14 cellular contexts compared by ENCODE assay signal in the genomic region with DNA sequence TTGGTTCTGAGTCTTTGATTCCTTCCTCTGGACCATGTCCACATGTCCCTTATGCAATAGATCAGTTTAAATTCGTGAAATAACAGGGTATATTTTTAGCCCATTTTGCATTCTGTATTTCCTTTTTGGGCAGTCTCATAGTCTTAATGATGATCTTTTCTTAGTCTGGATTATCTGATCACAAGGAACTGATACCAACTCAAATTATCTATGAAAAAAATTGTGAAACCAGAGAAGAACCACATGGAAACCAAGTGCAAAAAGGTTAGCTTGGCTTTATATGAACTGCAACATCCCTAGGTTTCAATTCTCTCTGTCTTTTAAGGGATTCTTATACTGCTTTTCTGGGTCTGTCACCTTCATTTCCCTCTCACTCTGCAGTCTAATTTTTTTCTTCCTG.
DNase-seq lines count a peak whose midpoint lies in the region; ATAC-seq and TF ChIP-seq lines count a peak whose summit lies in the region.
"Had no signal": no experiment of that assay in that cellular context is flagged by ENCODE, and none has a peak within 500 bp of the region (broad histone marks: within the 10 kb centered on the region; RNA-seq: fewer than 3 reads in every experiment).

No MANE protein-coding gene starts in this region.

- DNase-seq in fibroblast of peridontal ligament (ENCODE audit: extremely low read depth) = peak; percentile 43
- no peak for DNase-seq in activated effector memory CD4-positive, alpha-beta T cell treated with anti-CD3 and anti-CD28 coated beads, Interleukin-2, amount 50 U/mL, for 16 hours
- no peak for DNase-seq in DMS153 treated with DMSO at 0.1 percent for 48 hours (lab: John Stamatoyannopoulos, UW; ENCODE audit: unreplicated experiment)
- DNase-seq in retina = no peak
- no peak for DNase-seq in mammary epithelial cell
- DNase-seq: activated CD4-positive, CD25-positive, alpha-beta regulatory T cell; activated T-cell treated with anti-CD3 and anti-CD28 coated beads, Interleukin-2, amount 50 U/mL, for 48 hours; H9; kidney glomerular epithelial cell; NCI-H2029 had no signal

- H3K4me1 ChIP-seq in mammary epithelial cell (ENCODE audit: insufficient read depth, low read length) = no peaks in the 10 kb centered on the region

- H3K36me3 ChIP-seq in mammary epithelial cell (ENCODE audit: insufficient read depth, low read length) = no peaks in the 10 kb centered on the region

- 0% methylated on average over 1 of the region's 1 CpG for WGBS in mammary epithelial cell (ENCODE audit: low coverage, missing lambda C conversion rate)

- intact Hi-C loops in mammary epithelial cell (cut with micrococcal nuclease) = no loop called here

- BruUV-seq in mammary epithelial cell (replicated peaks; lab: Mats Ljungman, UMichigan) = no TSS peak

- H3K79me2 ChIP-seq in mammary epithelial cell (ENCODE audit: insufficient read depth, low read length) = no peaks in the 10 kb centered on the region

- no peak overlapping the region for H3K4me2 ChIP-seq in mammary epithelial cell (ENCODE audit: insufficient read depth, low read depth, low read length)

- ATAC-seq in GM19035 (IDR thresholded peaks at IDR 0.05; ENCODE audit: unreplicated experiment) = peak; percentile 66
- ATAC-seq in GM21825 (IDR thresholded peaks at IDR 0.05; ENCODE audit: unreplicated experiment) = peak; percentile 56
- ATAC-seq in HG03108 (IDR thresholded peaks at IDR 0.05; ENCODE audit: unreplicated experiment) = peak; percentile 52
- ATAC-seq: natural killer cell treated with Interleukin-12 subunit alpha and Interleukin-12 subunit beta and Interleukin-15 and Interleukin-18, amount 100 ng/mL, for 72 hours had no signal

- in situ Hi-C loops in mammary epithelial cell (cut with MboI; ENCODE audit: low sequenced_read_pairs in 2 of 2) = no loop called here

- no peak overlapping the region for H3K27ac ChIP-seq in mammary epithelial cell (ENCODE audit: insufficient read depth, low read depth, low read length)

- dilution Hi-C loops in mammary epithelial cell (cut with HindIII; ENCODE audit: low sequenced_read_pairs) = no loop called here

- no peaks in the 10 kb centered on the region for H3K27me3 ChIP-seq in mammary epithelial cell (ENCODE audit: insufficient read depth, low read length)

- H2AFZ ChIP-seq in mammary epithelial cell (ENCODE audit: low read depth, low read length) = no peak overlapping the region

- no peaks in the 10 kb centered on the region for H3K9me3 ChIP-seq in mammary epithelial cell (replicated peaks; ENCODE audit: insufficient read depth, low read length)

- CTCF ChIA-PET in mammary epithelial cell (lab: Charles Lee; ENCODE audit: low non-redundant PET) = no interaction called here

- no peaks in the 10 kb centered on the region for H4K20me1 ChIP-seq in mammary epithelial cell (ENCODE audit: insufficient read depth, low read length)

- TF ChIP-seq CTCF in mammary epithelial cell (conservative IDR thresholded peaks at IDR 0.05 in 1 of 2, IDR thresholded peaks at IDR 0.05 in 1 of 2; ENCODE audit: extremely low read depth in 1 of 2, insufficient read depth in 1 of 2, low read depth in 1 of 2, low read length in 2 of 2) = no peak

- no peak overlapping the region for H3K9ac ChIP-seq in mammary epithelial cell (ENCODE audit: insufficient read depth, low read length)

- no peak overlapping the region for H3K4me3 ChIP-seq in mammary epithelial cell (replicated peaks in 1 of 3; ENCODE audit: insufficient read depth in 1 of 3, low read depth in 2 of 3, low read length in 3 of 3)
